19 cellular contexts compared by ENCODE assay signal in the genomic region with DNA sequence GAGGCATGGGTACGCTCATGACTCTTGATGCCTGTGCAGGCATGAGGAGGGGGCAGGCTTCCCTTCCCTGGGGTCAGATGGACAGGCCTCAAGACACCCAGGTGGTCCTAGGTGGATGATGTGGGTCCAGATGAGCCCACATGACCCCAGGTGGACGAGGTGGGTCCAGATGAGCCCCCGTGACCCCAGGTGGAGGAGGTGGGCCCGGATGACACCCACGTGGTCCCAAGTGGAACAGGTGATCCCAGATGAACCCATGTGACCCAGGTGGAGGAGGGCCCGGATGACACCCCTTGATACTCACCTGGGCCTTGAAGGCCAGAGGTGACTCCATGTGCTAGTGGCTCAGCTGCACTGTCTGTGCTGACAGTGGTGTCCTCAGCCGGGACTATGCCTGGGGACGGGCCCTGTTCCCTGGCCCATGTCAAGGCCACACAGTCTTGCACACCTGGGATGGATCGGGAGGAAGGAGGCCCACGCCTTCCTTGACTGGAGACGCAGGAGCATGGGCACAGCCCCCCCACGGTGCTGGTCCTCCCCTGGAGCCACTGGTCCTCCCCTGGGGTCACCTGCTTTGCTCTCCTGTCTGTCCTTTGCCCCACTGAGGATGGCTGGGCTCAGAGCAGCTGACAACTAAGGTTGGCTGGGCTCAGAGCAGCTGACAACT. TPM values are rescaled to one million over a fixed set of nuclear protein-coding genes. Genes with fewer than 3 reads are reported as not detected.
A peak's percentile ranks its signal among the peaks of the same experiment; 100 is the strongest.
DNase-seq lines count a peak whose midpoint lies in the region; ATAC-seq, FAIRE-seq and TF ChIP-seq lines count a peak whose summit lies in the region.
"Had no signal": no experiment of that assay in that cellular context is flagged by ENCODE, and none has a peak within 500 bp of the region (broad histone marks: within the 10 kb centered on the region; RNA-seq: fewer than 3 reads in every experiment).

No MANE protein-coding gene starts in this region.

- RAD21 ChIA-PET in GM12878 (lab: Charles Lee; ENCODE audit: unreplicated experiment), result no interaction called here

- H2AK5ac ChIP-seq in neuronal stem cell (ENCODE audit: low read depth, low read length), result peak overlapping the region; percentile 84

- intact Hi-C loops in Right ventricle myocardium inferior (cut with DNase I) (no loop called here), GM12878 (cut with micrococcal nuclease; ENCODE audit: unreplicated experiment) (no loop called here)

- DNase-seq in Right ventricle myocardium inferior (ENCODE audit: missing footprints), result peak; percentile 45
- DNase-seq in right atrium auricular region (ENCODE audit: low spot score), result no peak
- DNase-seq in GM12878 (ENCODE audit: low read depth, low spot score), result no peak
- no peak for DNase-seq in neuronal stem cell (ENCODE audit: low spot score)
- no peak for DNase-seq in GM13976 (ENCODE audit: low spot score)
- DNase-seq in GOT3 (lab: John Stamatoyannopoulos, UW), result no peak
- DNase-seq: BE2C; Calu3; CD4-positive, CD25-positive, alpha-beta regulatory T cell; GF-D8; NCI-H1417; NCI-H187 treated with DMSO at 0.1 percent for 48 hours; NCI-H226; NCI-H524; NCI-H82 had no signal

- peak overlapping the region; percentile 38 for H3K14ac ChIP-seq in neuronal stem cell (ENCODE audit: low read length)

- in situ Hi-C loops in GM12878 (cut with MboI) (no loop called here), GM13976 (cut with MboI; ENCODE audit: low sequenced_read_pairs, unreplicated experiment) (no loop called here)

- H2BK15ac ChIP-seq in neuronal stem cell (ENCODE audit: low read length), result no peak overlapping the region

- ATAC-seq in Right ventricle myocardium inferior (no peak), GM12878 (no peak)

- H3K27me3 ChIP-seq in right atrium auricular region, result no peaks in the 10 kb centered on the region
- H3K27me3 ChIP-seq in GM12878 (replicated peaks in 1 of 2; ENCODE audit: control insufficient read depth in 2 of 2, insufficient read depth in 2 of 2, low read length in 1 of 2), result no peaks in the 10 kb centered on the region; a peak in 1 of 4 replicates
- no peaks in the 10 kb centered on the region for H3K27me3 ChIP-seq in neuronal stem cell (ENCODE audit: control insufficient read depth in 3 of 3, insufficient read depth in 3 of 3, low read depth in 1 of 3, low read length in 3 of 3)
- H3K27me3 ChIP-seq: BE2C had no signal

- CTCF ChIA-PET in GM12878 (lab: Yijun Ruan, JAX), result no interaction called here

- peak overlapping the region; percentile 48 for H4K8ac ChIP-seq in neuronal stem cell (ENCODE audit: low read depth, low read length)

- FAIRE-seq in GM12878 (lab: Jason Lieb, UNC), result no peak
- FAIRE-seq: H54 had no signal

- no peak overlapping the region for H3K27ac ChIP-seq in right atrium auricular region
- H3K27ac ChIP-seq in GM12878 (ENCODE audit: control insufficient read depth, insufficient read depth), result no peak overlapping the region
- no peak overlapping the region for H3K27ac ChIP-seq in neuronal stem cell (replicated peaks; ENCODE audit: low read length)

- no TSS peak for BruUV-seq in GM12878 (replicated peaks; lab: Mats Ljungman, UMichigan)

- 40% methylated on average over 12 of the region's 12 CpGs for WGBS in GM12878 (ENCODE audit: insufficient coverage, insufficient replicate concordance, low lambda C conversion rate, missing lambda C conversion rate)
- no CpG with 5 or more reads among the region's 12 CpGs for WGBS in neuronal stem cell (ENCODE audit: extremely low coverage in 2 of 2, insufficient read length in 2 of 2, insufficient replicate concordance in 1 of 2), 2 donors

- no peaks in the 10 kb centered on the region for H3K4me1 ChIP-seq in right atrium auricular region
- H3K4me1 ChIP-seq in GM12878 (ENCODE audit: control insufficient read depth, insufficient read depth, low read length), result no peaks in the 10 kb centered on the region
- peaks cover 0 to 7% of the 10 kb centered on the region in 2 donors for H3K4me1 ChIP-seq in neuronal stem cell (ENCODE audit: control insufficient read depth in 2 of 2, insufficient read depth in 1 of 2, low read depth in 1 of 2, low read length in 2 of 2)
- H3K4me1 ChIP-seq: BE2C had no signal

- H2BK5ac ChIP-seq in neuronal stem cell (ENCODE audit: low read length), result peak overlapping the region; percentile 35

- no peaks in the 10 kb centered on the region for H4K20me1 ChIP-seq in GM12878 (ENCODE audit: control insufficient read depth, insufficient read depth)

- POLR2A ChIA-PET in GM12878 (lab: Charles Lee), result no interaction called here

- peaks cover 10% of the 10 kb centered on the region for H3K79me1 ChIP-seq in neuronal stem cell (ENCODE audit: low read depth, low read length)

- H2BK120ac ChIP-seq in neuronal stem cell (ENCODE audit: low read depth, low read length), result no peak overlapping the region

- TF ChIP-seq RAD21 in GM12878 (IDR thresholded peaks at IDR 0.05; ENCODE audit: insufficient read depth, low read depth, low read length), result no peak

- H3K9me3 ChIP-seq in right atrium auricular region (no peaks in the 10 kb centered on the region), GM12878 (replicated peaks; ENCODE audit: control insufficient read depth, insufficient read depth, low read length) (no peaks in the 10 kb centered on the region), neuronal stem cell (replicated peaks in 1 of 2; ENCODE audit: control insufficient read depth in 2 of 2, insufficient read depth in 1 of 2, low read depth in 1 of 2, low read length in 2 of 2) (peaks cover 4 to 5% of the 10 kb centered on the region in 2 donors)
- H3K9me3 ChIP-seq: BE2C had no signal

- TF ChIP-seq POLR2A in GM12878 (IDR thresholded peaks at IDR 0.05; ENCODE audit: low read depth, low read length), result 0 out of 2 replicates have a peak, but pooled peaks have one; percentile 20

- TF ChIP-seq CTCF in right atrium auricular region (IDR thresholded peaks at IDR 0.05) (no peak), GM12878 (IDR thresholded peaks at IDR 0.05 in 2 of 3, conservative IDR thresholded peaks at IDR 0.05 in 1 of 3; ENCODE audit: control insufficient read depth in 2 of 3, extremely low read depth in 1 of 3, insufficient read depth in 1 of 3, low read depth in 3 of 3, low read length in 3 of 3) (no peak), GM13976 (IDR thresholded peaks at IDR 0.05; ENCODE audit: borderline replicate concordance, control extremely low read depth, extremely low read depth, insufficient read depth, missing control alignments) (no peak)

- no peak for TF ChIP-seq EP300 in GM12878 (IDR thresholded peaks at IDR 0.05; ENCODE audit: borderline replicate concordance in 1 of 2, control insufficient read depth in 1 of 2, low read depth in 2 of 2, low read length in 2 of 2)

- no peak overlapping the region for H3K4ac ChIP-seq in neuronal stem cell (ENCODE audit: low read length)

- no peak overlapping the region for H2AFZ ChIP-seq in GM12878 (ENCODE audit: control insufficient read depth, low read depth, low read length)
- H2AFZ ChIP-seq in neuronal stem cell (ENCODE audit: low read length), result no peak overlapping the region

- SMC1A ChIA-PET in GM12878 (lab: Charles Lee; ENCODE audit: uncharacterized antibody, unreplicated experiment), result no interaction called here

- H3K4me2 ChIP-seq in GM12878 (ENCODE audit: control insufficient read depth, insufficient read depth), result no peak overlapping the region
- H3K4me2 ChIP-seq in neuronal stem cell (ENCODE audit: insufficient read depth, low read length, poor library complexity, severe bottlenecking), result peak overlapping the region; percentile 18

- H4K91ac ChIP-seq in neuronal stem cell (ENCODE audit: low read depth, low read length, poor library complexity), result no peak overlapping the region

- H3K9ac ChIP-seq in GM12878 (ENCODE audit: control insufficient read depth, insufficient read depth, low read length), result no peak overlapping the region
- peak overlapping the region; percentile 70 for H3K9ac ChIP-seq in neuronal stem cell (ENCODE audit: low read depth, low read length, poor library complexity)

- H3K18ac ChIP-seq in neuronal stem cell (ENCODE audit: low read length), result peak overlapping the region; percentile 64

- H3K23ac ChIP-seq in neuronal stem cell (ENCODE audit: low read depth, low read length, poor library complexity), result peak overlapping the region; percentile 34

- H3K79me2 ChIP-seq in GM12878 (ENCODE audit: control insufficient read depth, insufficient read depth, low read length), result no peaks in the 10 kb centered on the region

- H3K36me3 ChIP-seq in right atrium auricular region (no peaks in the 10 kb centered on the region), GM12878 (ENCODE audit: control insufficient read depth in 2 of 2, insufficient read depth in 2 of 2, low read length in 1 of 2) (no peaks in the 10 kb centered on the region), neuronal stem cell (replicated peaks in 1 of 2; ENCODE audit: control insufficient read depth in 2 of 2, insufficient read depth in 2 of 2, low read length in 2 of 2) (no peaks in the 10 kb centered on the region)
- H3K36me3 ChIP-seq: BE2C had no signal

- H2BK12ac ChIP-seq in neuronal stem cell (ENCODE audit: low read length), result peak overlapping the region; percentile 73

- H3K4me3 ChIP-seq in right atrium auricular region, result no peak overlapping the region
- no peak overlapping the region for H3K4me3 ChIP-seq in GM12878
- H3K4me3 ChIP-seq in neuronal stem cell (ENCODE audit: low read length in 2 of 2), result no peak overlapping the region

RNA-seq across cellular contexts. Expression of a gene that starts 3.2 kb away (rescaled TPM):
- total RNA-seq in Right ventricle myocardium inferior (not detected), right atrium auricular region (not detected), GM12878 (2014; rRNA removed) (not detected in 2 replicates), GM12878 (2014; rRNA removed; fragmentation: Illumina TruSeq; extraction: Trizol) (not detected in 2 replicates), GM12878 (2021) (not detected in 2 replicates)
- total RNA-seq in GM12878 (2013; cell fraction: nucleolus; rRNA removed), result not detected in 2 replicates
- not detected for polyA plus RNA-seq in GM12878 (2011; ENCODE audit: low read depth)
- polyA plus RNA-seq in GM12878 (2011; rRNA removed) (not detected in 2 replicates), GM12878 (2014; fragmentation: Illumina TruSeq; extraction: Trizol) (not detected in 2 replicates), GM12878 (2014; fragmentation: Nextera tagmentation; extraction: Ambion mirVana) (not detected), GM12878 (2014; rRNA removed) (not detected in 2 replicates), GM12878 (2016; fragmentation: Nextera tagmentation; extraction: Ambion mirVana) (under 1 TPM in 1 of 2 experiments, not detected in 1; 0.25 TPM)
- polyA plus RNA-seq in GM12878 (2011; cell fraction: cytosol; rRNA removed), result not detected in 2 replicates
- not detected in 2 replicates for polyA plus RNA-seq in GM12878 (2011; cell fraction: nucleus; rRNA removed)
- 0.32 and 0.42 TPM in 2 replicates for polyA plus RNA-seq in GM12878 (2012)
- polyA minus RNA-seq in GM12878 (2011; rRNA and poly(A)+ RNA removed), result not detected in 2 replicates
- polyA minus RNA-seq in GM12878 (2011; cell fraction: cytosol; rRNA and poly(A)+ RNA removed), result not detected in 2 replicates
- not detected in 2 replicates for polyA minus RNA-seq in GM12878 (2011; cell fraction: nucleus; rRNA and poly(A)+ RNA removed)
- 0.52 TPM for polyA plus RNA-seq in neuronal stem cell (2013, experiment 1 of 2)
- polyA plus RNA-seq in neuronal stem cell (2013, experiment 2 of 2), result 0.43 TPM
- total RNA-seq: A172; Calu3; CD4-positive, CD25-positive, alpha-beta regulatory T cell; M059J; RPMI7951 had no signal
- polyA plus RNA-seq: CD4-positive, CD25-positive, alpha-beta regulatory T cell had no signal

RNA-seq across cellular contexts. Expression of a gene that starts 7.4 kb away (rescaled TPM):
- total RNA-seq in Right ventricle myocardium inferior, result 7.9 TPM
- total RNA-seq in right atrium auricular region, result 10 to 100 TPM in 1 of 2 donors, 1 to 10 TPM in 1; 9.8 to 32.6 TPM
- total RNA-seq in GM12878 (2013; cell fraction: nucleolus; rRNA removed), result 13.0 and 16.8 TPM in 2 replicates
- 35.3 and 35.4 TPM in 2 replicates for total RNA-seq in GM12878 (2014; rRNA removed)
- 19.2 and 21.4 TPM in 2 replicates for total RNA-seq in GM12878 (2014; rRNA removed; fragmentation: Illumina TruSeq; extraction: Trizol)
- total RNA-seq in GM12878 (2021), result 34.9 and 36.9 TPM in 2 replicates
- polyA plus RNA-seq in GM12878 (2011; ENCODE audit: low read depth), result 4.4 TPM
- polyA plus RNA-seq in GM12878 (2011; rRNA removed), result 9.9 and 13.6 TPM in 2 replicates
- polyA plus RNA-seq in GM12878 (2011; cell fraction: cytosol; rRNA removed), result 17.9 and 36.0 TPM in 2 replicates
- polyA plus RNA-seq in GM12878 (2011; cell fraction: nucleus; rRNA removed), result 21.8 and 26.3 TPM in 2 replicates
- 17.7 and 20.3 TPM in 2 replicates for polyA plus RNA-seq in GM12878 (2012)
- polyA plus RNA-seq in GM12878 (2014; fragmentation: Illumina TruSeq; extraction: Trizol), result 2.2 and 7.0 TPM in 2 replicates
- polyA plus RNA-seq in GM12878 (2014; fragmentation: Nextera tagmentation; extraction: Ambion mirVana), result 10 to 100 TPM in 1 of 2 experiments, 1 to 10 TPM in 1; 1.8 to 11.2 TPM
- polyA plus RNA-seq in GM12878 (2014; rRNA removed), result 41.7 and 50.2 TPM in 2 replicates
- polyA plus RNA-seq in GM12878 (2016; fragmentation: Nextera tagmentation; extraction: Ambion mirVana), result 10 to 100 TPM; 29.7 to 33.3 TPM
- polyA minus RNA-seq in GM12878 (2011; rRNA and poly(A)+ RNA removed), result 1.9 and 5.5 TPM in 2 replicates
- polyA minus RNA-seq in GM12878 (2011; cell fraction: cytosol; rRNA and poly(A)+ RNA removed), result 1.5 and 2.1 TPM in 2 replicates
- 13.3 and 23.6 TPM in 2 replicates for polyA minus RNA-seq in GM12878 (2011; cell fraction: nucleus; rRNA and poly(A)+ RNA removed)
- polyA plus RNA-seq in neuronal stem cell (2013, experiment 1 of 2), result 16.2 TPM
- 16.5 TPM for polyA plus RNA-seq in neuronal stem cell (2013, experiment 2 of 2)

RNA-seq across cellular contexts. Expression of a gene that starts 13.7 kb away (rescaled TPM):
- not detected for total RNA-seq in Right ventricle myocardium inferior
- total RNA-seq in right atrium auricular region, result under 1 TPM in 1 of 2 donors, not detected in 1; 0.98 TPM
- total RNA-seq in GM12878 (2013; cell fraction: nucleolus; rRNA removed), result not detected in 2 replicates
- not detected in 2 replicates for total RNA-seq in GM12878 (2014; rRNA removed)
- total RNA-seq in GM12878 (2014; rRNA removed; fragmentation: Illumina TruSeq; extraction: Trizol), result not detected in 2 replicates
- total RNA-seq in GM12878 (2021), result not detected in 2 replicates
- polyA plus RNA-seq in GM12878 (2011; ENCODE audit: low read depth), result not detected
- 0.07 TPM in 1 of 2 replicates, not detected in the other for polyA plus RNA-seq in GM12878 (2011; rRNA removed)
- 0.07 TPM in 1 of 2 replicates, not detected in the other for polyA plus RNA-seq in GM12878 (2011; cell fraction: cytosol; rRNA removed)
- polyA plus RNA-seq in GM12878 (2011; cell fraction: nucleus; rRNA removed), result 0.44 and 0.87 TPM in 2 replicates
- not detected in 2 replicates for polyA plus RNA-seq in GM12878 (2012)
- not detected in 2 replicates for polyA plus RNA-seq in GM12878 (2014; fragmentation: Illumina TruSeq; extraction: Trizol)
- polyA plus RNA-seq in GM12878 (2014; fragmentation: Nextera tagmentation; extraction: Ambion mirVana), result not detected
- polyA plus RNA-seq in GM12878 (2014; rRNA removed), result not detected in 2 replicates
- not detected for polyA plus RNA-seq in GM12878 (2016; fragmentation: Nextera tagmentation; extraction: Ambion mirVana)
- not detected in 2 replicates for polyA minus RNA-seq in GM12878 (2011; rRNA and poly(A)+ RNA removed)
- not detected in 2 replicates for polyA minus RNA-seq in GM12878 (2011; cell fraction: cytosol; rRNA and poly(A)+ RNA removed)
- not detected in 2 replicates for polyA minus RNA-seq in GM12878 (2011; cell fraction: nucleus; rRNA and poly(A)+ RNA removed)
- polyA plus RNA-seq in neuronal stem cell (2013, experiment 1 of 2), result 9.4 TPM
- polyA plus RNA-seq in neuronal stem cell (2013, experiment 2 of 2), result 11.0 TPM
- total RNA-seq: A172, Calu3, M059J, RPMI7951 had no signal

RNA-seq across cellular contexts. Expression of a gene that starts 22.7 kb away (rescaled TPM):
- total RNA-seq in Right ventricle myocardium inferior (224 TPM), right atrium auricular region (100 to 1,000 TPM in 1 of 2 donors, 10 to 100 TPM in 1; 89.8 to 146 TPM), GM12878 (2014; rRNA removed) (63.5 and 71.4 TPM in 2 replicates), GM12878 (2014; rRNA removed; fragmentation: Illumina TruSeq; extraction: Trizol) (48.0 and 50.8 TPM in 2 replicates), GM12878 (2021) (73.2 and 77.8 TPM in 2 replicates)
- total RNA-seq in GM12878 (2013; cell fraction: nucleolus; rRNA removed), result 7.9 and 8.3 TPM in 2 replicates
- polyA plus RNA-seq in GM12878 (2011; ENCODE audit: low read depth), result 52.7 TPM
- polyA plus RNA-seq in GM12878 (2011; rRNA removed) (21.0 and 32.7 TPM in 2 replicates), GM12878 (2014; fragmentation: Illumina TruSeq; extraction: Trizol) (35.6 and 57.1 TPM in 2 replicates), GM12878 (2014; fragmentation: Nextera tagmentation; extraction: Ambion mirVana) (10 to 100 TPM; 55.3 to 67.7 TPM), GM12878 (2014; rRNA removed) (51.9 and 52.6 TPM in 2 replicates), GM12878 (2016; fragmentation: Nextera tagmentation; extraction: Ambion mirVana) (100 to 1,000 TPM; 162 to 164 TPM)
- 49.9 and 52.1 TPM in 2 replicates for polyA plus RNA-seq in GM12878 (2011; cell fraction: cytosol; rRNA removed)
- 45.0 and 46.7 TPM in 2 replicates for polyA plus RNA-seq in GM12878 (2011; cell fraction: nucleus; rRNA removed)
- polyA plus RNA-seq in GM12878 (2012), result 60.0 and 70.1 TPM in 2 replicates
- 14.8 and 20.7 TPM in 2 replicates for polyA minus RNA-seq in GM12878 (2011; rRNA and poly(A)+ RNA removed)
- polyA minus RNA-seq in GM12878 (2011; cell fraction: cytosol; rRNA and poly(A)+ RNA removed), result 15.1 and 18.8 TPM in 2 replicates
- 4.5 and 5.1 TPM in 2 replicates for polyA minus RNA-seq in GM12878 (2011; cell fraction: nucleus; rRNA and poly(A)+ RNA removed)
- 61.5 TPM for polyA plus RNA-seq in neuronal stem cell (2013, experiment 1 of 2)
- 63.2 TPM for polyA plus RNA-seq in neuronal stem cell (2013, experiment 2 of 2)

RNA-seq across cellular contexts. Expression of a gene that starts 28.6 kb away (rescaled TPM):
- total RNA-seq in Right ventricle myocardium inferior (3.5 TPM), right atrium auricular region (1 to 10 TPM; 2.4 to 3.5 TPM), GM12878 (2014; rRNA removed) (11.7 and 13.8 TPM in 2 replicates), GM12878 (2014; rRNA removed; fragmentation: Illumina TruSeq; extraction: Trizol) (5.5 and 7.2 TPM in 2 replicates), GM12878 (2021) (14.4 and 16.1 TPM in 2 replicates)
- 12.1 and 14.7 TPM in 2 replicates for total RNA-seq in GM12878 (2013; cell fraction: nucleolus; rRNA removed)
- 2.5 TPM for polyA plus RNA-seq in GM12878 (2011; ENCODE audit: low read depth)
- polyA plus RNA-seq in GM12878 (2011; rRNA removed) (4.3 and 4.7 TPM in 2 replicates), GM12878 (2014; fragmentation: Illumina TruSeq; extraction: Trizol) (2.2 and 4.1 TPM in 2 replicates), GM12878 (2014; fragmentation: Nextera tagmentation; extraction: Ambion mirVana) (1 to 10 TPM; 1.2 to 4.9 TPM), GM12878 (2014; rRNA removed) (15.1 and 16.1 TPM in 2 replicates), GM12878 (2016; fragmentation: Nextera tagmentation; extraction: Ambion mirVana) (10 to 100 TPM; 20.5 to 22.2 TPM)
- polyA plus RNA-seq in GM12878 (2011; cell fraction: cytosol; rRNA removed), result 6.5 and 7.6 TPM in 2 replicates
- polyA plus RNA-seq in GM12878 (2011; cell fraction: nucleus; rRNA removed), result 9.9 and 13.2 TPM in 2 replicates
- polyA plus RNA-seq in GM12878 (2012), result 7.4 and 8.3 TPM in 2 replicates
- 3.2 and 9.8 TPM in 2 replicates for polyA minus RNA-seq in GM12878 (2011; rRNA and poly(A)+ RNA removed)
- 2.8 and 3.9 TPM in 2 replicates for polyA minus RNA-seq in GM12878 (2011; cell fraction: cytosol; rRNA and poly(A)+ RNA removed)
- 5.4 and 5.7 TPM in 2 replicates for polyA minus RNA-seq in GM12878 (2011; cell fraction: nucleus; rRNA and poly(A)+ RNA removed)
- polyA plus RNA-seq in neuronal stem cell (2013, experiment 1 of 2), result 6.1 TPM
- 5.9 TPM for polyA plus RNA-seq in neuronal stem cell (2013, experiment 2 of 2)
